Comparison of ENCODE assay signal across 8 cellular contexts in genomic region chr7:5695037-5695708, GRCh38.
DNase-seq lines count a peak whose midpoint lies in the region; ATAC-seq lines count a peak whose summit lies in the region.

No MANE protein-coding gene starts in this region.

- POLR2A ChIA-PET in naive thymus-derived CD8-positive, alpha-beta T cell (lab: Charles Lee) = interaction anchor here (0.9 to 2.4 kb wide), 7 partner anchors 8 to 174 kb away, joined by 3 to 13 read pairs (median 5); no protein-coding TSS in a partner anchor

- H3K9me3 Mint-ChIP-seq in naive thymus-derived CD8-positive, alpha-beta T cell = no peaks in the 10 kb centered on the region
- no peaks in the 10 kb centered on the region for H3K9me3 Mint-ChIP-seq in stimulated activated naive CD8-positive, alpha-beta T cell treated with anti-CD3 and anti-CD28 coated beads, Interleukin-15, Interleukin-2, amounts not matched to agents 100 ng/mL and 50 ng/mL, for 24 hours

- peaks cover 0 to 3% (median 0%) of the 10 kb centered on the region in 3 donors for H3K36me3 Mint-ChIP-seq in naive thymus-derived CD8-positive, alpha-beta T cell
- peaks cover 52% of the 10 kb centered on the region for H3K36me3 Mint-ChIP-seq in stimulated activated naive CD8-positive, alpha-beta T cell treated with anti-CD3 and anti-CD28 coated beads, Interleukin-15, Interleukin-2, amounts not matched to agents 100 ng/mL and 50 ng/mL, for 24 hours (ENCODE audit: low read depth)

- peak overlapping the region; percentile 93 to 98 (median 96) for H3K27ac Mint-ChIP-seq in naive thymus-derived CD8-positive, alpha-beta T cell
- peak overlapping the region; percentile 98 for H3K27ac Mint-ChIP-seq in stimulated activated naive CD8-positive, alpha-beta T cell treated with anti-CD3 and anti-CD28 coated beads, Interleukin-15, Interleukin-2, amounts not matched to agents 100 ng/mL and 50 ng/mL, for 24 hours

- ATAC-seq in GM18517 (IDR thresholded peaks at IDR 0.05; ENCODE audit: unreplicated experiment) (peak; percentile 42), HG03108 (IDR thresholded peaks at IDR 0.05; ENCODE audit: unreplicated experiment) (peak; percentile 37)
- peak; percentile 83 to 88 for ATAC-seq in activated CD4-positive, CD25-positive, alpha-beta regulatory T cell treated with anti-CD3 and anti-CD28 coated beads, Interleukin-2, amount 50 U/mL, for 24 hours
- ATAC-seq in naive thymus-derived CD8-positive, alpha-beta T cell = peak; percentile 71 to 73

- H3K27ac ChIP-seq in cingulate gyrus (ENCODE audit: low read depth, low read length) = peak overlapping the region; percentile 91

- DNase-seq in naive thymus-derived CD8-positive, alpha-beta T cell = peak; percentile 43 to 86 (median 72)
- DNase-seq in islet precursor cell = no peak
- no peak for DNase-seq in NCI-H146 (lab: John Stamatoyannopoulos, UW)

- H3K27me3 Mint-ChIP-seq in naive thymus-derived CD8-positive, alpha-beta T cell = no peaks in the 10 kb centered on the region
- no peaks in the 10 kb centered on the region for H3K27me3 Mint-ChIP-seq in stimulated activated naive CD8-positive, alpha-beta T cell treated with anti-CD3 and anti-CD28 coated beads, Interleukin-15, Interleukin-2, amounts not matched to agents 100 ng/mL and 50 ng/mL, for 24 hours

- H3K4me3 Mint-ChIP-seq in naive thymus-derived CD8-positive, alpha-beta T cell = peak overlapping the region; percentile 87 to 99 (median 94)
- H3K4me3 Mint-ChIP-seq in stimulated activated naive CD8-positive, alpha-beta T cell treated with anti-CD3 and anti-CD28 coated beads, Interleukin-15, Interleukin-2, amounts not matched to agents 100 ng/mL and 50 ng/mL, for 24 hours = peak overlapping the region; percentile 90

- H3K4me1 Mint-ChIP-seq in naive thymus-derived CD8-positive, alpha-beta T cell = peaks cover 57 to 100% (median 98%) of the 10 kb centered on the region in 4 donors
- peaks cover 100% of the 10 kb centered on the region for H3K4me1 Mint-ChIP-seq in stimulated activated naive CD8-positive, alpha-beta T cell treated with anti-CD3 and anti-CD28 coated beads, Interleukin-15, Interleukin-2, amounts not matched to agents 100 ng/mL and 50 ng/mL, for 24 hours (ENCODE audit: low read depth)

Comparison
In these comparisons a context has a peak if more than half of its experiments do, and no peak if none do; other contexts are left out.
1. DNase-seq: peak in naive thymus-derived CD8-positive, alpha-beta T cell (10 of 10); none in islet precursor cell (single experiment) and NCI-H146 (single experiment).
2. Peak in every context shown above with its lines, with median percentiles within 50 percentile points of each other: ATAC-seq.